In genomic region chr2:101328474-101329007, GRCh38 we compare ENCODE assay signal across 8 cellular contexts. TPM values are rescaled to one million over a fixed set of nuclear protein-coding genes. Genes with fewer than 3 reads are reported as not detected.
DNase-seq lines count a peak whose midpoint lies in the region; ATAC-seq, FAIRE-seq and TF ChIP-seq lines count a peak whose summit lies in the region.

No MANE protein-coding gene starts in this region.

- no peaks in the 10 kb centered on the region for H3K27me3 Mint-ChIP-seq in stimulated activated naive CD8-positive, alpha-beta T cell treated with anti-CD3 and anti-CD28 coated beads, Interleukin-15, amount 100 ng/mL, for 72 hours

- intact Hi-C loops in Right ventricle myocardium superior (cut with DNase I) (no loop called here), OCI-LY7 (cut with micrococcal nuclease; ENCODE audit: unreplicated experiment) (no loop called here)

- no peaks in the 10 kb centered on the region for H3K27me3 ChIP-seq in right atrium auricular region
- H3K27me3 ChIP-seq in foreskin keratinocyte, result no peaks in the 10 kb centered on the region

- H3K36me3 ChIP-seq in right atrium auricular region (no peaks in the 10 kb centered on the region), OCI-LY7 (ENCODE audit: insufficient read depth, low read length) (no peaks in the 10 kb centered on the region)

- H3K4me1 ChIP-seq in right atrium auricular region (peaks cover 0 to 8% of the 10 kb centered on the region in 2 donors), OCI-LY7 (ENCODE audit: insufficient read depth, low read length, poor library complexity, severe bottlenecking) (peaks cover 11% of the 10 kb centered on the region), foreskin keratinocyte (peaks cover 34% of the 10 kb centered on the region)

- H3K4me1 Mint-ChIP-seq in stimulated activated naive CD8-positive, alpha-beta T cell treated with anti-CD3 and anti-CD28 coated beads, Interleukin-15, amount 100 ng/mL, for 72 hours, result peaks cover 28% of the 10 kb centered on the region

- no peak overlapping the region for H3K4me3 Mint-ChIP-seq in stimulated activated naive CD8-positive, alpha-beta T cell treated with anti-CD3 and anti-CD28 coated beads, Interleukin-15, amount 100 ng/mL, for 72 hours

- H3K9me3 ChIP-seq in right atrium auricular region (no peaks in the 10 kb centered on the region), OCI-LY7 (ENCODE audit: low read length) (no peaks in the 10 kb centered on the region; the same call in 1 of the 2 replicates)

- H3K4me2 ChIP-seq in OCI-LY7 (ENCODE audit: low read length), result peak overlapping the region; percentile 45

- no peaks in the 10 kb centered on the region for H3K79me2 ChIP-seq in OCI-LY7 (ENCODE audit: insufficient read depth, low read depth, low read length)

- CTCF ChIA-PET in OCI-LY7 (lab: Charles Lee; ENCODE audit: unreplicated experiment), result interaction anchor here (0.6 kb wide), 1 partner anchor 655 kb away, joined by 3 read pairs; no protein-coding TSS in a partner anchor

- H3K27ac ChIP-seq in right atrium auricular region (peak overlapping the region in 1 of 2 donors; percentile 32), OCI-LY7 (ENCODE audit: low read depth, low read length, poor library complexity, severe bottlenecking) (no peak overlapping the region), foreskin keratinocyte (peak overlapping the region; percentile 36)

- H3K4me3 ChIP-seq in right atrium auricular region (no peak overlapping the region), OCI-LY7 (ENCODE audit: low read depth, low read length, poor library complexity, severe bottlenecking) (peak overlapping the region; percentile 14)

- DNase-seq in Right ventricle myocardium superior (no peak), right atrium auricular region (ENCODE audit: low spot score) (no peak), OCI-LY7 (ENCODE audit: low spot score) (peak; percentile 33), foreskin keratinocyte (peak; percentile 85 to 92), NCI-H345 (lab: John Stamatoyannopoulos, UW) (no peak), 8988T (no peak), GM12891 (ENCODE audit: insufficient read length, low spot score) (no peak)
- peak in 1 of 2 donors; percentile 50 for DNase-seq in stimulated activated naive CD8-positive, alpha-beta T cell treated with anti-CD3 and anti-CD28 coated beads, Interleukin-15, amount 100 ng/mL, for 72 hours

- ATAC-seq in Right ventricle myocardium superior (ENCODE audit: poor library complexity) (peak; percentile 83), foreskin keratinocyte (peak; percentile 61)
- peak; percentile 95 for ATAC-seq in stimulated activated naive CD8-positive, alpha-beta T cell treated with anti-CD3 and anti-CD28 coated beads, Interleukin-15, amount 100 ng/mL, for 72 hours

- TF ChIP-seq POLR2A in GM12891 (IDR thresholded peaks at IDR 0.05; ENCODE audit: low read depth, low read length), result no peak

- FAIRE-seq in GM12891 (lab: Jason Lieb, UNC), result no peak

- POLR2A ChIA-PET in OCI-LY7 (lab: Charles Lee), result no interaction called here

- H3K9me2 ChIP-seq in OCI-LY7 (ENCODE audit: insufficient read depth, low read length), result no peaks in the 10 kb centered on the region

- no peak overlapping the region for H3K27ac Mint-ChIP-seq in stimulated activated naive CD8-positive, alpha-beta T cell treated with anti-CD3 and anti-CD28 coated beads, Interleukin-15, amount 100 ng/mL, for 72 hours

- peak overlapping the region; percentile 84 for H2AFZ ChIP-seq in OCI-LY7 (ENCODE audit: low read length)

- no peaks in the 10 kb centered on the region for H3K9me3 Mint-ChIP-seq in stimulated activated naive CD8-positive, alpha-beta T cell treated with anti-CD3 and anti-CD28 coated beads, Interleukin-15, amount 100 ng/mL, for 72 hours

- BruUV-seq in OCI-LY7 (replicated peaks; lab: Mats Ljungman, UMichigan), result no TSS peak

- TF ChIP-seq CTCF in right atrium auricular region (IDR thresholded peaks at IDR 0.05) (no peak), OCI-LY7 (conservative IDR thresholded peaks at IDR 0.05; ENCODE audit: low read length) (no peak), foreskin keratinocyte (conservative IDR thresholded peaks at IDR 0.05) (no peak)

- no peaks in the 10 kb centered on the region for H4K20me1 ChIP-seq in OCI-LY7 (ENCODE audit: insufficient read depth, low read length)

TF ChIP-seq in GM12891, 5 proteins besides CTCF, POLR2A, EP300 and RAD21:
- TF ChIP-seq SPI1 (IDR thresholded peaks at IDR 0.05; ENCODE audit: low read depth, low read length) (no peak), TAF1 (IDR thresholded peaks at IDR 0.05; ENCODE audit: low read depth, low read length) (no peak), PAX5 (IDR thresholded peaks at IDR 0.05; ENCODE audit: insufficient read depth, low read length, severe bottlenecking) (no peak), POLR2AphosphoS5 (IDR thresholded peaks at IDR 0.05; ENCODE audit: low read depth, low read length) (no peak), POU2F2 (IDR thresholded peaks at IDR 0.05; ENCODE audit: low read depth, low read length) (no peak)
TF ChIP-seq in GM12891: peak in this region for 0.

RNA-seq across cellular contexts. Expression of gene RNF149, which starts 20.0 kb away (rescaled TPM):
- 14.0 TPM for total RNA-seq in Right ventricle myocardium superior
- 10 to 100 TPM; 21.0 to 30.8 TPM for total RNA-seq in right atrium auricular region
- total RNA-seq in OCI-LY7 (2014; rRNA removed; shearing (Covaris generic)), result 9.0 and 10.3 TPM in 2 replicates
- 16.5 and 17.9 TPM in 2 replicates for total RNA-seq in OCI-LY7 (2022)
- 53.6 and 55.9 TPM in 2 replicates for total RNA-seq in foreskin keratinocyte
- polyA plus RNA-seq in foreskin keratinocyte, result 33.0 and 37.9 TPM in 2 replicates
- polyA plus RNA-seq in GM12891 (2012; ENCODE audit: low read depth, missing spikeins), result 6.3 TPM

RNA-seq across cellular contexts. Expression of gene CREG2, which starts 58.8 kb away (rescaled TPM):
- total RNA-seq in Right ventricle myocardium superior (not detected), right atrium auricular region (under 1 TPM in 1 of 2 donors, not detected in 1; 0.59 TPM), OCI-LY7 (2022) (not detected in 2 replicates), foreskin keratinocyte (1.1 and 1.5 TPM in 2 replicates)
- not detected in 2 replicates for total RNA-seq in OCI-LY7 (2014; rRNA removed; shearing (Covaris generic))
- polyA plus RNA-seq in foreskin keratinocyte, result 1.1 and 1.4 TPM in 2 replicates
- not detected for polyA plus RNA-seq in GM12891 (2012; ENCODE audit: low read depth, missing spikeins)

Comparison
In these comparisons a context has a peak if more than half of its experiments do, and no peak if none do; other contexts are left out.
1. DNase-seq: peak in OCI-LY7 (single experiment) and foreskin keratinocyte (2 of 2); none in Right ventricle myocardium superior (single experiment), right atrium auricular region (single experiment), NCI-H345 (single experiment), 8988T (single experiment) and GM12891 (single experiment).
2. Peak in every context shown above with its lines, with median percentiles within 50 percentile points of each other: ATAC-seq.